In the genomic region with DNA sequence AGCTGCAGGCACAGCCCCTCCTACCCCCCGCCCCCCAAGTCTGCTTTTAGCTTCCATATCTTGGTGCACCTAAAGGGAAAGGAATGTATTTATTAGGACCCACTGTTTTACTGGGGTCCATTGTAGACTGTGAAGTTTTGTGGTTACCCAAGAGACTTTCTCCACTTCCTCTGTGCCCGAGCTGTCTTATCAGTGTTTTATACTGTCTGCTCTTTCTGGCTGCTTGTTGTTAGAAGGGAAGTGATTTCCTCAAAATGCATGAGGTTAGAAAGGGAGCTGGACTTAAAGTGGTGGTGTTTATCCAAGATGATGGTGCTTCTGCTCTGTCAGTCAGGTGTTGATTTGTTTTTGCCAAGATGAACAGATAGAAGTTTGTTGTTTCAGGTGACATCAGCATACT, we compare ENCODE assay signal across 19 cellular contexts.
"Had no signal": no experiment of that assay in that cellular context is flagged by ENCODE, and none has a peak within 500 bp of the region (broad histone marks: within the 10 kb centered on the region; RNA-seq: fewer than 3 reads in every experiment).

No MANE protein-coding gene starts in this region.

- H3K4me3 ChIP-seq: breast epithelium, coronary artery, esophagus squamous epithelium, gastrocnemius medialis, pancreas, thoracic aorta, vagina had no signal

- DNase-seq: activated CD4-positive, alpha-beta T cell treated with anti-CD3 and anti-CD28 coated beads, Interleukin-2, amount 50 U/mL, for 4 hours; activated CD8-positive, alpha-beta memory T cell treated with anti-CD3 and anti-CD28 coated beads for 24 hours; activated CD8-positive, alpha-beta memory T cell treated with anti-CD3 and anti-CD28 coated beads, Interleukin-2, amount 50 U/mL, for 4 hours; activated naive CD4-positive, alpha-beta T cell; activated T-cell treated with anti-CD3 and anti-CD28 coated beads, Interleukin-2, amount 50 U/mL, for 24 hours; amniotic stem cell; esophagus squamous epithelium; gastrocnemius medialis; head of caudate nucleus; mesenchymal stem cell; pancreas; right cardiac atrium; stimulated activated CD4-positive, alpha-beta T cell treated with anti-CD3 and anti-CD28 coated beads, Interleukin-4, amount 100 ng/mL, for 24 hours; stimulated activated naive CD4-positive, alpha-beta T cell treated with Interleukin-2 at 50 U/mL for 16 hours had no signal

- ATAC-seq: gastrocnemius medialis, pancreas, right cardiac atrium, WTC11 had no signal
